20 cellular contexts compared by ENCODE assay signal in the genomic region with DNA sequence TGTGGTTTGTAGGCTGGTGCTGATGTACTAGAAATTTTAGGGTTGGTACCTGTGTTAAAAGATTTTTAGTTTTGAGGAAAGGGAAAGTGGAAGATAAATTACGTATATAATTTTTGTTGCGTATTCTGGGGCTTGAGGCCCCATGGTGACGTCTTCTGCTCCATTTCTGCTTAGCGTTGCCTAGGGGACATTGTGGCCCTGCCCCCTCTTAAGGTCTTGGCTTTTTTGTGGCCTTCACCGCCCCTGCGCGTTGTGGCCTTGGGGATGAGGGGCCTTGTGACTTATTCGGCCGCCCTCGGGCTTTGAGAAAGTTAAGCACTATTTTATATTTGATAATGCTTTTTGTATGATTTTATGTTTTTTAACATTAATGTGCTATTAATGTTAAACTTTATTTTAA.
"Had no signal": no experiment of that assay in that cellular context is flagged by ENCODE, and none has a peak within 500 bp of the region (broad histone marks: within the 10 kb centered on the region; RNA-seq: fewer than 3 reads in every experiment).

No MANE protein-coding gene starts in this region.

- H3K9me3 ChIP-seq: heart left ventricle, prostate gland, spleen, stomach, upper lobe of left lung, uterus had no signal

- DNase-seq: dermis blood vessel endothelial cell; endodermal cell; erythroblast; foreskin melanocyte; heart left ventricle; hippocampal formation; kidney glomerular epithelial cell; mesendoderm; naive B cell; occipital lobe; spleen; stimulated activated CD4-positive, alpha-beta T cell treated with anti-CD3 and anti-CD28 coated beads, Interleukin-2, amount 100 ng/mL, for 24 hours; stimulated activated naive CD4-positive, alpha-beta T cell; stomach; substantia nigra; upper lobe of left lung; uterus had no signal

- H3K4me3 ChIP-seq: heart left ventricle, prostate gland, spleen, stomach, upper lobe of left lung, uterus had no signal

- H3K27ac Mint-ChIP-seq: endodermal cell, naive B cell, nephron had no signal

- H3K27ac ChIP-seq: heart left ventricle, parathyroid adenoma, prostate gland, spleen, stomach, upper lobe of left lung, uterus had no signal

- H3K9ac ChIP-seq: parathyroid adenoma had no signal

- H3K4me3 Mint-ChIP-seq: endodermal cell, naive B cell, nephron had no signal

- H3K4me1 Mint-ChIP-seq: endodermal cell had no signal

- H3K36me3 Mint-ChIP-seq: naive B cell had no signal

- H3K79me2 ChIP-seq: parathyroid adenoma had no signal

- H2AFZ ChIP-seq: parathyroid adenoma had no signal

- H3K9me3 Mint-ChIP-seq: nephron had no signal

- H3K27me3 ChIP-seq: heart left ventricle, spleen, stomach, upper lobe of left lung, uterus had no signal

- H3K4me1 ChIP-seq: heart left ventricle, parathyroid adenoma, prostate gland, stomach, upper lobe of left lung, uterus had no signal

- H3K36me3 ChIP-seq: heart left ventricle, prostate gland, spleen, stomach, upper lobe of left lung, uterus had no signal
